Comparison of ENCODE assay signal across 17 cellular contexts in the genomic region with DNA sequence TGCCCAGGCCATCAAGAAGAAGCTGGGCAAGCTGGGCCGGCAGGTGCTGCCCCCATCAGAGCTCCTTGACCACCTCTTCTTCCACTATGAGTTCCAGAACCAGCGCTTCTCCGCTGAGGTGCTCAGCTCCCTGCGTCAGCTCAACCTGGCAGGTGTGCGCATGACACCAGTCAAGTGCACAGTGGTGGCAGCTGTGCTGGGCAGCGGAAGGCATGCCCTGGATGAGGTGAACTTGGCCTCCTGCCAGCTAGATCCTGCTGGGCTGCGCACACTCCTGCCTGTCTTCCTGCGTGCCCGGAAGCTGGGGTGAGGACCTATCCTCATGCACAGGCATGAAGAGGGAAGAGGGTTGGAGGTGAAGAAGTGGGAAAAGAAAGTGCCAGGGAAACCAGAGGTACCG. TPM values are rescaled to one million over a fixed set of nuclear protein-coding genes. Genes with fewer than 3 reads are reported as not detected.
DNase-seq lines count a peak whose midpoint lies in the region; ATAC-seq and TF ChIP-seq lines count a peak whose summit lies in the region.
"Had no signal": no experiment of that assay in that cellular context is flagged by ENCODE, and none has a peak within 500 bp of the region (broad histone marks: within the 10 kb centered on the region; RNA-seq: fewer than 3 reads in every experiment).

No MANE protein-coding gene starts in this region.

- no peak for TF ChIP-seq POLR2A in GM18505 (IDR thresholded peaks at IDR 0.05; ENCODE audit: borderline replicate concordance, extremely low read depth, insufficient read depth, insufficient read length)

- intact Hi-C loops in cardiac septum (cut with DNase I) = no loop called here

- DNase-seq in NCI-H2227 (lab: John Stamatoyannopoulos, UW; ENCODE audit: unreplicated experiment) (peak; percentile 15), NCI-H2227 treated with DMSO at 0.1 percent for 48 hours (lab: John Stamatoyannopoulos, UW) (no peak), NCI-H2029 (lab: John Stamatoyannopoulos, UW) (peak; percentile 95), NCI-H748 treated with DMSO at 0.1 percent for 48 hours (lab: John Stamatoyannopoulos, UW) (peak; percentile 55), ureter (ENCODE audit: low spot score) (peak; percentile 70), GM19238 (ENCODE audit: insufficient read length, low spot score) (no peak), cardiac septum (ENCODE audit: low spot score) (no peak)
- DNase-seq: activated CD4-positive, CD25-positive, alpha-beta regulatory T cell treated with anti-CD3 and anti-CD28 coated beads, Interleukin-2, amount 50 U/mL, for 72 hours; activated CD8-positive, alpha-beta memory T cell treated with anti-CD3 and anti-CD28 coated beads for 24 hours; left colon; T-helper 9 cell; testis had no signal

- ATAC-seq in GM18505 (IDR thresholded peaks at IDR 0.05; ENCODE audit: unreplicated experiment) = no peak
- ATAC-seq: gastroesophageal sphincter, left colon had no signal

RNA-seq across cellular contexts. Expression of a gene that starts 5.3 kb away (rescaled TPM):
- total RNA-seq in ureter (1.7 TPM), cardiac septum (not detected)
- total RNA-seq: bronchial epithelial cell, MCF 10A, NCI-H460 had no signal

RNA-seq across cellular contexts. Expression of a gene that starts 11.5 kb away (rescaled TPM):
- total RNA-seq in ureter (31.5 TPM), cardiac septum (25.4 TPM)

RNA-seq across cellular contexts. Expression of a gene that starts 26.2 kb away (rescaled TPM):
- 17.9 TPM for total RNA-seq in ureter
- 13.4 TPM for total RNA-seq in cardiac septum

RNA-seq across cellular contexts. Expression of a gene that starts 31.1 kb away (rescaled TPM):
- total RNA-seq in ureter (0.42 TPM), cardiac septum (1.0 TPM)
- total RNA-seq: left colon, MCF 10A, NCI-H460 had no signal

RNA-seq across cellular contexts. Expression of a gene that starts 58.6 kb away (rescaled TPM):
- 28.8 TPM for total RNA-seq in ureter
- 14.5 TPM for total RNA-seq in cardiac septum

Comparison
In these comparisons a context has a peak if more than half of its experiments do, and no peak if none do; other contexts are left out.
1. DNase-seq: peak in NCI-H2227 (single experiment), NCI-H2029 (single experiment), NCI-H748 treated with DMSO at 0.1 percent for 48 hours (single experiment) and ureter (single experiment); none in NCI-H2227 treated with DMSO at 0.1 percent for 48 hours (single experiment), GM19238 (single experiment) and cardiac septum (single experiment).